Comparison of ENCODE assay signal across 20 cellular contexts in genomic region chr17:78395186-78395585, GRCh38. TPM values are rescaled to one million over a fixed set of nuclear protein-coding genes. Genes with fewer than 3 reads are reported as not detected.
DNase-seq lines count a peak whose midpoint lies in the region; ATAC-seq and TF ChIP-seq lines count a peak whose summit lies in the region.
"Had no signal": no experiment of that assay in that cellular context is flagged by ENCODE, and none has a peak within 500 bp of the region (broad histone marks: within the 10 kb centered on the region; RNA-seq: fewer than 3 reads in every experiment).

No MANE protein-coding gene starts in this region.

- POLR2A ChIA-PET in activated CD8-positive, alpha-beta T cell treated with anti-CD3 and anti-CD28 coated beads, Interleukin-2, amount 10 ng/mL, durations not matched to agents 7 days and 5 days (lab: Charles Lee): no interaction called here
- POLR2A ChIA-PET in activated CD8-positive, alpha-beta T cell treated with anti-CD3 and anti-CD28 coated beads for 36 hours (lab: Charles Lee): interaction anchor here (0.7 kb wide), 1 partner anchor 19 kb away, joined by 3 read pairs; no protein-coding TSS in a partner anchor

- no peaks in the 10 kb centered on the region for H3K27me3 ChIP-seq in duodenal mucosa (ENCODE audit: control insufficient read depth in 1 of 2, insufficient read depth in 2 of 2, low read length in 2 of 2)
- no peaks in the 10 kb centered on the region for H3K27me3 ChIP-seq in trophoblast cell (ENCODE audit: insufficient read depth, low read length)

- peaks cover 64% of the 10 kb centered on the region for H3K36me3 Mint-ChIP-seq in activated CD8-positive, alpha-beta T cell treated with anti-CD3 and anti-CD28 coated beads, Interleukin-2, amount 10 ng/mL, durations not matched to agents 7 days and 5 days (ENCODE audit: low read depth)
- peaks cover 65% of the 10 kb centered on the region for H3K36me3 Mint-ChIP-seq in activated CD8-positive, alpha-beta T cell treated with anti-CD3 and anti-CD28 coated beads for 36 hours (ENCODE audit: low read depth)
- peaks cover 21% of the 10 kb centered on the region for H3K36me3 Mint-ChIP-seq in HFFc6 (ENCODE audit: low read depth)

- no peak overlapping the region for H3K9ac ChIP-seq in duodenal mucosa (ENCODE audit: low read depth in 1 of 2, low read length in 2 of 2)
- no peak overlapping the region for H3K9ac ChIP-seq in trophoblast cell (ENCODE audit: low read length)

- H3K79me1 ChIP-seq in trophoblast cell (ENCODE audit: low read length): peaks cover 37% of the 10 kb centered on the region

- H3K4me3 ChIP-seq in duodenal mucosa (ENCODE audit: low read depth in 1 of 2, low read length in 2 of 2): no peak overlapping the region
- H3K4me3 ChIP-seq in trophoblast cell (ENCODE audit: low read depth, low read length): no peak overlapping the region

- H4K12ac ChIP-seq in trophoblast cell (ENCODE audit: low read depth, low read length): no peak overlapping the region

- CTCF ChIA-PET in activated CD8-positive, alpha-beta T cell treated with anti-CD3 and anti-CD28 coated beads, Interleukin-2, amount 10 ng/mL, durations not matched to agents 7 days and 5 days (lab: Charles Lee): no interaction called here
- CTCF ChIA-PET in activated CD8-positive, alpha-beta T cell treated with anti-CD3 and anti-CD28 coated beads for 36 hours (lab: Charles Lee): no interaction called here

- H2AFZ ChIP-seq in trophoblast cell (ENCODE audit: insufficient read depth, low read length, poor library complexity): no peak overlapping the region

- no peak overlapping the region for H3K4me2 ChIP-seq in trophoblast cell (ENCODE audit: low read length)

- H4K91ac ChIP-seq in trophoblast cell (ENCODE audit: low read depth, low read length): no peak overlapping the region

- peak overlapping the region; percentile 14 for H3K27ac ChIP-seq in duodenal mucosa (ENCODE audit: low read depth, low read length)
- peak overlapping the region; percentile 66 for H3K27ac ChIP-seq in trophoblast cell (ENCODE audit: low read depth, low read length)
- H3K27ac ChIP-seq: RWPE1 had no signal

- DNase-seq in activated CD8-positive, alpha-beta T cell treated with anti-CD3 and anti-CD28 coated beads, Interleukin-2, amount 10 ng/mL, durations not matched to agents 7 days and 5 days: no peak
- no peak for DNase-seq in activated CD8-positive, alpha-beta T cell treated with anti-CD3 and anti-CD28 coated beads for 36 hours
- no peak for DNase-seq in HFFc6
- DNase-seq in trophoblast cell: no peak
- DNase-seq in foreskin melanocyte: no peak
- DNase-seq: activated CD8-positive, alpha-beta memory T cell treated with anti-CD3 and anti-CD28 coated beads, Interleukin-2, amount 50 U/mL, for 48 hours; activated naive CD4-positive, alpha-beta T cell; COR-L47; effector memory CD4-positive, alpha-beta T cell; NCI-H1105 treated with DMSO at 0.1 percent for 48 hours; NCI-H2081; NCI-H510A; stimulated activated CD4-positive, alpha-beta T cell treated with anti-CD3 and anti-CD28 coated beads, Interleukin-12 subunit alpha, Interleukin-12 subunit beta, amount 100 ng/mL, for 4 hours; T1000 had no signal

- no CpG with 5 or more reads among the region's 2 CpGs for WGBS in trophoblast cell (ENCODE audit: extremely low coverage, insufficient coverage, insufficient read length)

- intact Hi-C loops in activated CD8-positive, alpha-beta T cell treated with anti-CD3 and anti-CD28 coated beads for 36 hours (cut with micrococcal nuclease): no loop called here

- no peaks in the 10 kb centered on the region for H3K9me3 Mint-ChIP-seq in activated CD8-positive, alpha-beta T cell treated with anti-CD3 and anti-CD28 coated beads, Interleukin-2, amount 10 ng/mL, durations not matched to agents 7 days and 5 days (ENCODE audit: insufficient read depth)
- H3K9me3 Mint-ChIP-seq in activated CD8-positive, alpha-beta T cell treated with anti-CD3 and anti-CD28 coated beads for 36 hours: no peaks in the 10 kb centered on the region
- no peaks in the 10 kb centered on the region for H3K9me3 Mint-ChIP-seq in HFFc6

- H3K27ac Mint-ChIP-seq in activated CD8-positive, alpha-beta T cell treated with anti-CD3 and anti-CD28 coated beads, Interleukin-2, amount 10 ng/mL, durations not matched to agents 7 days and 5 days: peak overlapping the region; percentile 57
- no peak overlapping the region for H3K27ac Mint-ChIP-seq in activated CD8-positive, alpha-beta T cell treated with anti-CD3 and anti-CD28 coated beads for 36 hours
- peak overlapping the region; percentile 8; the same call in 1 of the 2 replicates for H3K27ac Mint-ChIP-seq in HFFc6

- H3K4me3 Mint-ChIP-seq in activated CD8-positive, alpha-beta T cell treated with anti-CD3 and anti-CD28 coated beads, Interleukin-2, amount 10 ng/mL, durations not matched to agents 7 days and 5 days: no peak overlapping the region
- no peak overlapping the region for H3K4me3 Mint-ChIP-seq in activated CD8-positive, alpha-beta T cell treated with anti-CD3 and anti-CD28 coated beads for 36 hours
- H3K4me3 Mint-ChIP-seq in HFFc6: no peak overlapping the region

- peak overlapping the region; percentile 80 for H3K14ac ChIP-seq in trophoblast cell (ENCODE audit: low read length)

- peaks cover 9% of the 10 kb centered on the region for H3K4me1 Mint-ChIP-seq in activated CD8-positive, alpha-beta T cell treated with anti-CD3 and anti-CD28 coated beads, Interleukin-2, amount 10 ng/mL, durations not matched to agents 7 days and 5 days (ENCODE audit: low read depth)
- H3K4me1 Mint-ChIP-seq in activated CD8-positive, alpha-beta T cell treated with anti-CD3 and anti-CD28 coated beads for 36 hours (ENCODE audit: low read depth): peaks cover 13% of the 10 kb centered on the region
- peaks cover 60% of the 10 kb centered on the region for H3K4me1 Mint-ChIP-seq in HFFc6 (ENCODE audit: low read depth)

- H3K79me2 ChIP-seq in trophoblast cell (ENCODE audit: control insufficient read depth, insufficient read depth, low read length, poor library complexity): peaks cover 27% of the 10 kb centered on the region

- H2BK5ac ChIP-seq in trophoblast cell (ENCODE audit: low read depth, low read length, poor library complexity): no peak overlapping the region

- peak overlapping the region; percentile 61 for H2BK12ac ChIP-seq in trophoblast cell (ENCODE audit: low read length)

- peak overlapping the region; percentile 87 for H3K4ac ChIP-seq in trophoblast cell (ENCODE audit: low read depth, low read length)

- peak overlapping the region; percentile 40 for H2BK120ac ChIP-seq in trophoblast cell (ENCODE audit: insufficient read depth, low read length, poor library complexity)

- peak overlapping the region; percentile 54 for H3K18ac ChIP-seq in trophoblast cell (ENCODE audit: low read length)

- H3K27me3 Mint-ChIP-seq in activated CD8-positive, alpha-beta T cell treated with anti-CD3 and anti-CD28 coated beads, Interleukin-2, amount 10 ng/mL, durations not matched to agents 7 days and 5 days (ENCODE audit: low read depth): no peaks in the 10 kb centered on the region
- H3K27me3 Mint-ChIP-seq in activated CD8-positive, alpha-beta T cell treated with anti-CD3 and anti-CD28 coated beads for 36 hours: no peaks in the 10 kb centered on the region
- H3K27me3 Mint-ChIP-seq in HFFc6 (ENCODE audit: insufficient read depth): no peaks in the 10 kb centered on the region

- H3K36me3 ChIP-seq in duodenal mucosa (ENCODE audit: control insufficient read depth in 1 of 2, insufficient read depth in 2 of 2, low read length in 2 of 2) (peaks cover 48 to 66% of the 10 kb centered on the region in 2 donors), trophoblast cell (ENCODE audit: control insufficient read depth in 1 of 2, insufficient read depth in 2 of 2, low read length in 2 of 2) (peaks cover 44 to 47% of the 10 kb centered on the region in 2 experiments)

- TF ChIP-seq CTCF in activated CD8-positive, alpha-beta T cell treated with anti-CD3 and anti-CD28 coated beads for 36 hours (IDR thresholded peaks at IDR 0.05): no peak
- TF ChIP-seq CTCF in HFFc6 (IDR thresholded peaks at IDR 0.05): no peak

- no peak overlapping the region for H3K23ac ChIP-seq in trophoblast cell (ENCODE audit: low read length)

- peak overlapping the region; percentile 15 for H2AK5ac ChIP-seq in trophoblast cell (ENCODE audit: low read length)

- H3K4me1 ChIP-seq in duodenal mucosa (ENCODE audit: control insufficient read depth in 1 of 2, insufficient read depth in 2 of 2, low read length in 2 of 2) (peaks cover 2 to 7% of the 10 kb centered on the region in 2 donors), trophoblast cell (ENCODE audit: control insufficient read depth in 1 of 2, insufficient read depth in 2 of 2, low read length in 2 of 2) (peaks cover 52 to 63% of the 10 kb centered on the region in 2 experiments)

- H4K8ac ChIP-seq in trophoblast cell (ENCODE audit: low read depth, low read length): no peak overlapping the region

- H3K9me3 ChIP-seq in duodenal mucosa (ENCODE audit: control insufficient read depth in 1 of 2, low read length in 2 of 2) (no peaks in the 10 kb centered on the region), trophoblast cell (ENCODE audit: insufficient read depth, low read depth, low read length) (no peaks in the 10 kb centered on the region)

- ATAC-seq in activated CD8-positive, alpha-beta T cell treated with anti-CD3 and anti-CD28 coated beads, Interleukin-2, amount 10 ng/mL, durations not matched to agents 7 days and 5 days: no peak
- ATAC-seq in activated CD8-positive, alpha-beta T cell treated with anti-CD3 and anti-CD28 coated beads for 36 hours: no peak
- ATAC-seq in GM21526 (IDR thresholded peaks at IDR 0.05; ENCODE audit: low FRiP score, unreplicated experiment): no peak
- no peak for ATAC-seq in SK-N-SH treated with all-trans-retinoic acid at 6 μM for 48 hours
- ATAC-seq: HCT116, left lobe of liver had no signal

RNA-seq across cellular contexts. Expression of gene PGS1, which starts 16.7 kb away (rescaled TPM):
- 10 to 100 TPM; 46.5 to 51.0 TPM for total RNA-seq in activated CD8-positive, alpha-beta T cell treated with anti-CD3 and anti-CD28 coated beads, Interleukin-2, amount 10 ng/mL, durations not matched to agents 7 days and 5 days
- 10 to 100 TPM; 42.1 to 43.3 TPM for total RNA-seq in activated CD8-positive, alpha-beta T cell treated with anti-CD3 and anti-CD28 coated beads for 36 hours
- total RNA-seq in HFFc6 (2021; fragmentation: NEBNext Ultra II Directional; extraction: Animal tissue kit (Norgen Biotek cat#: 25700)): 10 to 100 TPM; 20.2 to 26.1 (median 24.5) TPM
- 23.9 and 26.5 TPM in 2 replicates for polyA plus RNA-seq in trophoblast cell (2013)

RNA-seq across cellular contexts. Expression of gene SOCS3, which starts 35.3 kb away (rescaled TPM):
- total RNA-seq in activated CD8-positive, alpha-beta T cell treated with anti-CD3 and anti-CD28 coated beads, Interleukin-2, amount 10 ng/mL, durations not matched to agents 7 days and 5 days: 1 to 10 TPM; 9.1 TPM
- 10 to 100 TPM; 48.6 to 49.1 TPM for total RNA-seq in activated CD8-positive, alpha-beta T cell treated with anti-CD3 and anti-CD28 coated beads for 36 hours
- total RNA-seq in HFFc6 (2021; fragmentation: NEBNext Ultra II Directional; extraction: Animal tissue kit (Norgen Biotek cat#: 25700)): 10 to 100 TPM; 27.4 to 37.2 (median 33.2) TPM
- polyA plus RNA-seq in trophoblast cell (2013): 33.2 and 33.8 TPM in 2 replicates
